9 cellular contexts compared by ENCODE assay signal in genomic region chrX:55451626-55451989, GRCh38. TPM values are rescaled to one million over a fixed set of nuclear protein-coding genes. Genes with fewer than 3 reads are reported as not detected.
DNase-seq lines count a peak whose midpoint lies in the region; ATAC-seq lines count a peak whose summit lies in the region.
"Had no signal": no experiment of that assay in that cellular context is flagged by ENCODE, and none has a peak within 500 bp of the region (broad histone marks: within the 10 kb centered on the region; RNA-seq: fewer than 3 reads in every experiment).

No MANE protein-coding gene starts in this region.

- no peak overlapping the region for H3K27ac ChIP-seq in duodenal mucosa (ENCODE audit: low read depth, low read length)
- H3K27ac ChIP-seq in naive thymus-derived CD4-positive, alpha-beta T cell (ENCODE audit: low read depth, low read length): peak overlapping the region; percentile 88
- H3K27ac ChIP-seq: epithelial cell of prostate had no signal

- peak overlapping the region; percentile 92 for H3K27ac Mint-ChIP-seq in activated naive CD4-positive, alpha-beta T cell treated with anti-CD3 and anti-CD28 coated beads for 36 hours
- H3K27ac Mint-ChIP-seq in naive thymus-derived CD4-positive, alpha-beta T cell: peak overlapping the region; percentile 91 to 98 (median 95)

- peaks cover 0 to 5% of the 10 kb centered on the region in 2 donors for H3K4me1 ChIP-seq in duodenal mucosa (ENCODE audit: control insufficient read depth in 1 of 2, insufficient read depth in 2 of 2, low read length in 2 of 2)
- peaks cover 0 to 3% of the 10 kb centered on the region in 2 donors for H3K4me1 ChIP-seq in naive thymus-derived CD4-positive, alpha-beta T cell (ENCODE audit: control insufficient read depth in 2 of 2, insufficient read depth in 2 of 2, low read length in 2 of 2)

- ATAC-seq in naive thymus-derived CD4-positive, alpha-beta T cell: peak; percentile 14
- ATAC-seq in GM21381 (IDR thresholded peaks at IDR 0.05; ENCODE audit: unreplicated experiment): no peak

- CTCF ChIA-PET in activated naive CD4-positive, alpha-beta T cell treated with anti-CD3 and anti-CD28 coated beads for 36 hours (lab: Charles Lee): interaction anchor here (1.9 kb wide), 1 partner anchor 267 kb away, joined by 9 read pairs; the partner anchor contains the start of gene RRAGB
- CTCF ChIA-PET in naive thymus-derived CD4-positive, alpha-beta T cell (lab: Charles Lee): interaction anchor here (0.9 to 1.0 kb wide), 2 partner anchors 37 to 795 kb away, joined by 3 read pairs; no protein-coding TSS in a partner anchor

- peaks cover 3% of the 10 kb centered on the region for H3K36me3 Mint-ChIP-seq in activated naive CD4-positive, alpha-beta T cell treated with anti-CD3 and anti-CD28 coated beads for 36 hours (ENCODE audit: low read depth)
- no peaks in the 10 kb centered on the region for H3K36me3 Mint-ChIP-seq in naive thymus-derived CD4-positive, alpha-beta T cell

- H3K9me3 ChIP-seq in duodenal mucosa (ENCODE audit: control insufficient read depth in 1 of 2, low read length in 2 of 2): no peaks in the 10 kb centered on the region
- no peaks in the 10 kb centered on the region for H3K9me3 ChIP-seq in naive thymus-derived CD4-positive, alpha-beta T cell (ENCODE audit: control insufficient read depth in 2 of 3, low read length in 3 of 3)

- H3K9me3 Mint-ChIP-seq in activated naive CD4-positive, alpha-beta T cell treated with anti-CD3 and anti-CD28 coated beads for 36 hours: no peaks in the 10 kb centered on the region
- H3K9me3 Mint-ChIP-seq in naive thymus-derived CD4-positive, alpha-beta T cell: peaks cover 0 to 2% (median 0%) of the 10 kb centered on the region in 11 donors

- H3K27me3 ChIP-seq in duodenal mucosa (ENCODE audit: control insufficient read depth in 1 of 2, insufficient read depth in 2 of 2, low read length in 2 of 2): no peaks in the 10 kb centered on the region
- H3K27me3 ChIP-seq in naive thymus-derived CD4-positive, alpha-beta T cell (ENCODE audit: control insufficient read depth in 2 of 2, insufficient read depth in 2 of 2, low read length in 2 of 2): no peaks in the 10 kb centered on the region

- no peaks in the 10 kb centered on the region for H3K36me3 ChIP-seq in duodenal mucosa (ENCODE audit: control insufficient read depth in 1 of 2, insufficient read depth in 2 of 2, low read length in 2 of 2)
- no peaks in the 10 kb centered on the region for H3K36me3 ChIP-seq in naive thymus-derived CD4-positive, alpha-beta T cell (ENCODE audit: control insufficient read depth in 2 of 3, insufficient read depth in 3 of 3, low read length in 3 of 3)

- H3K27me3 Mint-ChIP-seq in activated naive CD4-positive, alpha-beta T cell treated with anti-CD3 and anti-CD28 coated beads for 36 hours (ENCODE audit: low read depth): no peaks in the 10 kb centered on the region
- peaks cover 0 to 3% (median 0%) of the 10 kb centered on the region in 5 donors for H3K27me3 Mint-ChIP-seq in naive thymus-derived CD4-positive, alpha-beta T cell

- H3K4me3 ChIP-seq in duodenal mucosa (ENCODE audit: low read depth in 1 of 2, low read length in 2 of 2): peak overlapping the region; percentile 69 to 74
- H3K4me3 ChIP-seq in naive thymus-derived CD4-positive, alpha-beta T cell (ENCODE audit: low read length): peak overlapping the region; percentile 82

- POLR2A ChIA-PET in naive thymus-derived CD4-positive, alpha-beta T cell (lab: Charles Lee): interaction anchor here (0.8 to 2.5 kb wide), 5 partner anchors 31 to 812 kb away, joined by 3 to 35 read pairs (median 4); partner anchors contain the start of genes RRAGB and USP51

- DNase-seq in activated naive CD4-positive, alpha-beta T cell treated with anti-CD3 and anti-CD28 coated beads for 36 hours: no peak
- DNase-seq in activated naive CD4-positive, alpha-beta T cell (lab: John Stamatoyannopoulos, UW): no peak
- DNase-seq in HS-5 (ENCODE audit: low read depth): peak; percentile 0
- no peak for DNase-seq in naive thymus-derived CD4-positive, alpha-beta T cell
- no peak for DNase-seq in stimulated activated CD4-positive, alpha-beta T cell treated with anti-CD3 and anti-CD28 coated beads, Interleukin-15, amount 100 ng/mL, for 24 hours
- DNase-seq in stimulated activated CD4-positive, alpha-beta T cell treated with anti-CD3 and anti-CD28 coated beads, Interleukin-4, amount 100 ng/mL, for 24 hours: no peak

- intact Hi-C loops in activated naive CD4-positive, alpha-beta T cell treated with anti-CD3 and anti-CD28 coated beads for 36 hours (cut with micrococcal nuclease): no loop called here
- intact Hi-C loops in naive thymus-derived CD4-positive, alpha-beta T cell (cut with micrococcal nuclease): no loop called here

- peak overlapping the region; percentile 94 for H3K4me3 Mint-ChIP-seq in activated naive CD4-positive, alpha-beta T cell treated with anti-CD3 and anti-CD28 coated beads for 36 hours
- peak overlapping the region; percentile 90 to 98 (median 95) for H3K4me3 Mint-ChIP-seq in naive thymus-derived CD4-positive, alpha-beta T cell

- H3K4me1 Mint-ChIP-seq in activated naive CD4-positive, alpha-beta T cell treated with anti-CD3 and anti-CD28 coated beads for 36 hours (ENCODE audit: low read depth): peaks cover 5% of the 10 kb centered on the region
- peaks cover 2 to 23% (median 16%) of the 10 kb centered on the region in 7 donors for H3K4me1 Mint-ChIP-seq in naive thymus-derived CD4-positive, alpha-beta T cell

- peak overlapping the region; percentile 38 to 66 for H3K9ac ChIP-seq in duodenal mucosa (ENCODE audit: low read depth in 1 of 2, low read length in 2 of 2)

RNA-seq across cellular contexts. Expression of gene MAGEH1, which starts 0.3 kb away (rescaled TPM):
- 10 to 100 TPM; 17.4 to 17.8 TPM for total RNA-seq in activated naive CD4-positive, alpha-beta T cell treated with anti-CD3 and anti-CD28 coated beads for 36 hours
- 10 to 100 TPM; 12.3 to 29.6 (median 20.3) TPM for total RNA-seq in naive thymus-derived CD4-positive, alpha-beta T cell
- 10 to 100 TPM; 51.0 to 51.8 TPM for polyA plus RNA-seq in naive thymus-derived CD4-positive, alpha-beta T cell

RNA-seq across cellular contexts. Expression of gene USP51, which starts 38.0 kb away (rescaled TPM):
- 1 to 10 TPM; 1.0 to 1.1 TPM for total RNA-seq in activated naive CD4-positive, alpha-beta T cell treated with anti-CD3 and anti-CD28 coated beads for 36 hours
- total RNA-seq in naive thymus-derived CD4-positive, alpha-beta T cell: 1 to 10 TPM; 1.3 to 5.2 (median 3.1) TPM
- under 1 TPM; 0.20 to 0.45 TPM for polyA plus RNA-seq in naive thymus-derived CD4-positive, alpha-beta T cell
